11 cellular contexts compared by ENCODE assay signal in genomic region chr19:41193420-41194156, GRCh38. TPM values are rescaled to one million over a fixed set of nuclear protein-coding genes. Genes with fewer than 3 reads are reported as not detected.
DNase-seq lines count a peak whose midpoint lies in the region; ATAC-seq and TF ChIP-seq lines count a peak whose summit lies in the region.
"Had no signal": no experiment of that assay in that cellular context is flagged by ENCODE, and none has a peak within 500 bp of the region (broad histone marks: within the 10 kb centered on the region; RNA-seq: fewer than 3 reads in every experiment).

No MANE protein-coding gene starts in this region.

- in situ Hi-C loops in HAP-1 (cut with MboI; ENCODE audit: low sequenced_read_pairs) (no loop called here), GM13977 (cut with MboI; ENCODE audit: low pct_unique_long_range_greater_than_20kb, low sequenced_read_pairs, unreplicated experiment) (no loop called here)

- H3K4me3 ChIP-seq in A673 (ENCODE audit: low read depth, low read length, poor library complexity, severe bottlenecking), result peak overlapping the region; percentile 34
- H3K4me3 ChIP-seq in HAP-1, result peak overlapping the region; percentile 56
- peak overlapping the region; percentile 66 for H3K4me3 ChIP-seq in ectodermal cell (ENCODE audit: insufficient read depth, low read depth, low read length)
- peak overlapping the region; percentile 25 for H3K4me3 ChIP-seq in mononuclear cell (ENCODE audit: low read length)

- H3K27me3 ChIP-seq in A673 (replicated peaks; ENCODE audit: insufficient read depth, low read depth, low read length, poor library complexity), result peaks cover 44% of the 10 kb centered on the region
- H3K27me3 ChIP-seq in HAP-1 (ENCODE audit: low read depth), result no peaks in the 10 kb centered on the region
- H3K27me3 ChIP-seq in ectodermal cell (ENCODE audit: control insufficient read depth, insufficient read depth, low read length, poor library complexity, severe bottlenecking), result peaks cover 22% of the 10 kb centered on the region
- H3K27me3 ChIP-seq in mononuclear cell (ENCODE audit: insufficient read depth, low read length), result peaks cover 18% of the 10 kb centered on the region

- no peaks in the 10 kb centered on the region for H3K9me3 ChIP-seq in A673 (ENCODE audit: low read depth, low read length, poor library complexity, severe bottlenecking)
- H3K9me3 ChIP-seq in HAP-1, result no peaks in the 10 kb centered on the region
- H3K9me3 ChIP-seq in ectodermal cell (ENCODE audit: control insufficient read depth, low read length), result no peaks in the 10 kb centered on the region
- no peaks in the 10 kb centered on the region for H3K9me3 ChIP-seq in mononuclear cell (ENCODE audit: low read depth, low read length)

- CTCF ChIA-PET in A673 (lab: Charles Lee), result interaction anchor here (0.6 to 0.9 kb wide), 2 partner anchors 11 to 49 kb away, joined by 4 read pairs; no protein-coding TSS in a partner anchor

- no peak for TF ChIP-seq CTCF in A673 (conservative IDR thresholded peaks at IDR 0.05; ENCODE audit: low read depth, low read length)
- no peak for TF ChIP-seq CTCF in GM13977 (IDR thresholded peaks at IDR 0.05; ENCODE audit: extremely low read depth, insufficient read depth, missing control alignments)

- WGBS in ectodermal cell, 2 experiments, result 6% methylated on average over 13 of the region's 13 CpGs

- POLR2A ChIA-PET in A673 (lab: Charles Lee; ENCODE audit: low non-redundant PET), result no interaction called here

- intact Hi-C loops in A673 (cut with micrococcal nuclease; ENCODE audit: unreplicated experiment), result no loop called here

- no TSS peak for BruUV-seq in A673 (replicated peaks; lab: Mats Ljungman, UMichigan)

- ATAC-seq in GM19467 (IDR thresholded peaks at IDR 0.05; ENCODE audit: unreplicated experiment), result no peak
- no peak for ATAC-seq in GM21367 (IDR thresholded peaks at IDR 0.05; ENCODE audit: unreplicated experiment)
- no peak for ATAC-seq in HG02588 (IDR thresholded peaks at IDR 0.05; ENCODE audit: unreplicated experiment)

- peaks cover 7% of the 10 kb centered on the region for H3K4me1 ChIP-seq in A673 (ENCODE audit: insufficient read depth, low read length, poor library complexity, severe bottlenecking)
- peaks cover 24% of the 10 kb centered on the region for H3K4me1 ChIP-seq in HAP-1
- H3K4me1 ChIP-seq in ectodermal cell (ENCODE audit: control insufficient read depth, insufficient read depth, low read length), result peaks cover 6% of the 10 kb centered on the region
- H3K4me1 ChIP-seq in mononuclear cell (ENCODE audit: insufficient read depth, low read length), result peaks cover 41% of the 10 kb centered on the region

- DNase-seq in A673 (ENCODE audit: low spot score), result no peak
- DNase-seq in HAP-1 (ENCODE audit: low spot score in 2 of 2), result peak in 1 of 2 experiments; percentile 22
- no peak for DNase-seq in GM13977 (ENCODE audit: low spot score)
- DNase-seq: activated naive CD4-positive, alpha-beta T cell treated with Interleukin-2 at 50 U/mL for 16 hours; NCI-H1436 treated with DMSO at 0.1 percent for 48 hours; stimulated activated naive CD4-positive, alpha-beta T cell treated with Interleukin-2 at 50 U/mL for 16 hours had no signal

- H3K36me3 ChIP-seq in A673 (ENCODE audit: insufficient read depth, low read length, poor library complexity, severe bottlenecking), result no peaks in the 10 kb centered on the region
- no peaks in the 10 kb centered on the region for H3K36me3 ChIP-seq in HAP-1 (replicated peaks)
- H3K36me3 ChIP-seq in ectodermal cell (ENCODE audit: control insufficient read depth, insufficient read depth, low read length), result no peaks in the 10 kb centered on the region

- no peak overlapping the region for H3K27ac ChIP-seq in A673 (ENCODE audit: low read depth, low read length, poor library complexity, severe bottlenecking)
- H3K27ac ChIP-seq in ectodermal cell (ENCODE audit: insufficient read depth, low read depth, low read length, poor library complexity, severe bottlenecking), result no peak overlapping the region

RNA-seq across cellular contexts. Expression of gene CYP2S1, which starts 0.6 kb away (rescaled TPM):
- total RNA-seq in A673 (2021) (0.19 and 0.24 TPM in 2 replicates), mononuclear cell (2.1 TPM)
- polyA plus RNA-seq in ectodermal cell (2013, experiment 1 of 4), result 15.3 TPM
- 18.9 TPM for polyA plus RNA-seq in ectodermal cell (2013, experiment 2 of 4)
- 14.9 TPM for polyA plus RNA-seq in ectodermal cell (2013, experiment 3 of 4)
- 14.8 TPM for polyA plus RNA-seq in ectodermal cell (2013, experiment 4 of 4)

RNA-seq across cellular contexts. Expression of gene AXL, which starts 25.4 kb away (rescaled TPM):
- 0.92 and 1.0 TPM in 2 replicates for total RNA-seq in A673 (2021)
- 35.5 TPM for polyA plus RNA-seq in ectodermal cell (2013, experiment 1 of 4)
- polyA plus RNA-seq in ectodermal cell (2013, experiment 2 of 4), result 43.3 TPM
- polyA plus RNA-seq in ectodermal cell (2013, experiment 3 of 4), result 31.7 TPM
- polyA plus RNA-seq in ectodermal cell (2013, experiment 4 of 4), result 36.9 TPM
- total RNA-seq in mononuclear cell, result 0.31 TPM
